ENCODE assay signal across 26 cellular contexts in genomic region chr10:15214237-15214636, GRCh38.
"Had no signal": no experiment of that assay in that cellular context is flagged by ENCODE, and none has a peak within 500 bp of the region (broad histone marks: within the 10 kb centered on the region; RNA-seq: fewer than 3 reads in every experiment).

No MANE protein-coding gene starts in this region.

- H3K36me3 ChIP-seq: ovary, right lobe of liver, thoracic aorta had no signal

- H3K4me3 ChIP-seq: ovary, psoas muscle, right lobe of liver, sigmoid colon, stomach, thoracic aorta, thyroid gland, tibial nerve, upper lobe of left lung, vagina had no signal

- ATAC-seq: natural killer cell; psoas muscle; right cardiac atrium; right lobe of liver; stimulated activated effector memory CD8-positive, alpha-beta T cell treated with anti-CD3 and anti-CD28 coated beads, Interleukin-12 subunit alpha, Interleukin-12 subunit beta, amount 100 ng/mL, for 72 hours; stimulated activated naive B cell treated with anti-CD40 and anti-IgM and Interleukin-4, amounts not matched to agents 10 μg/mL and 1 μg/mL and 100 μg/mL, for 72 hours had no signal

- DNase-seq: natural killer cell; occipital lobe; ovary; psoas muscle; right cardiac atrium; right lobe of liver; sigmoid colon; small intestine; stimulated activated CD4-positive, alpha-beta T cell treated with anti-CD3 and anti-CD28 coated beads, Interleukin-15, amount 100 ng/mL, for 24 hours; stimulated activated CD4-positive, alpha-beta T cell treated with anti-CD3 and anti-CD28 coated beads, Interleukin-2, amount 100 ng/mL, for 24 hours; stimulated activated CD4-positive, alpha-beta T cell treated with anti-CD3 and anti-CD28 coated beads, Interleukin-2, amount 100 ng/mL, for 48 hours; stimulated activated CD4-positive, alpha-beta T cell treated with anti-CD3 and anti-CD28 coated beads, Interleukin-4, amount 100 ng/mL, for 24 hours; stimulated activated naive B cell treated with anti-CD40 and anti-IgM and Interleukin-4, amounts not matched to agents 10 μg/mL and 1 μg/mL and 100 μg/mL, for 72 hours; stimulated activated naive CD4-positive, alpha-beta T cell treated with Interleukin-2 at 50 U/mL for 16 hours; stomach; thyroid gland; trophoblast cell had no signal

- H3K9me3 ChIP-seq: ovary, psoas muscle, right lobe of liver, sigmoid colon, stomach, thoracic aorta, thyroid gland, tibial nerve, upper lobe of left lung, vagina had no signal

- H3K27ac ChIP-seq: ovary, parathyroid adenoma, psoas muscle, right lobe of liver, sigmoid colon, stomach, thoracic aorta, thyroid gland, tibial nerve, upper lobe of left lung, vagina had no signal

- H3K27me3 ChIP-seq: ovary, right lobe of liver, sigmoid colon, stomach, thyroid gland, tibial nerve, upper lobe of left lung, vagina had no signal

- H3K79me2 ChIP-seq: parathyroid adenoma had no signal

- H3K4me3 Mint-ChIP-seq: natural killer cell; nephron; stimulated activated effector memory CD8-positive, alpha-beta T cell treated with anti-CD3 and anti-CD28 coated beads, Interleukin-12 subunit alpha, Interleukin-12 subunit beta, amount 100 ng/mL, for 72 hours; stimulated activated naive B cell treated with anti-CD40 and anti-IgM and Interleukin-4, amounts not matched to agents 10 μg/mL and 1 μg/mL and 100 μg/mL, for 72 hours; stimulated activated naive CD8-positive, alpha-beta T cell treated with anti-CD3 and anti-CD28 coated beads, Interleukin-15, Interleukin-2, amounts not matched to agents 100 ng/mL and 50 ng/mL, for 24 hours had no signal

- H3K9me3 Mint-ChIP-seq: natural killer cell; nephron; stimulated activated effector memory CD8-positive, alpha-beta T cell treated with anti-CD3 and anti-CD28 coated beads, Interleukin-12 subunit alpha, Interleukin-12 subunit beta, amount 100 ng/mL, for 72 hours; stimulated activated naive B cell treated with anti-CD40 and anti-IgM and Interleukin-4, amounts not matched to agents 10 μg/mL and 1 μg/mL and 100 μg/mL, for 72 hours; stimulated activated naive CD8-positive, alpha-beta T cell treated with anti-CD3 and anti-CD28 coated beads, Interleukin-15, Interleukin-2, amounts not matched to agents 100 ng/mL and 50 ng/mL, for 24 hours had no signal

- H3K36me3 Mint-ChIP-seq: natural killer cell; stimulated activated effector memory CD8-positive, alpha-beta T cell treated with anti-CD3 and anti-CD28 coated beads, Interleukin-12 subunit alpha, Interleukin-12 subunit beta, amount 100 ng/mL, for 72 hours; stimulated activated naive B cell treated with anti-CD40 and anti-IgM and Interleukin-4, amounts not matched to agents 10 μg/mL and 1 μg/mL and 100 μg/mL, for 72 hours had no signal

- H2AFZ ChIP-seq: parathyroid adenoma had no signal

- H3K27ac Mint-ChIP-seq: natural killer cell; nephron; progenitor cell of endocrine pancreas; stimulated activated effector memory CD8-positive, alpha-beta T cell treated with anti-CD3 and anti-CD28 coated beads, Interleukin-12 subunit alpha, Interleukin-12 subunit beta, amount 100 ng/mL, for 72 hours; stimulated activated naive B cell treated with anti-CD40 and anti-IgM and Interleukin-4, amounts not matched to agents 10 μg/mL and 1 μg/mL and 100 μg/mL, for 72 hours; stimulated activated naive CD8-positive, alpha-beta T cell treated with anti-CD3 and anti-CD28 coated beads, Interleukin-15, Interleukin-2, amounts not matched to agents 100 ng/mL and 50 ng/mL, for 24 hours had no signal

- H3K4me1 ChIP-seq: parathyroid adenoma, psoas muscle, right lobe of liver, thyroid gland, vagina had no signal

- H3K9ac ChIP-seq: parathyroid adenoma had no signal

- H3K27me3 Mint-ChIP-seq: progenitor cell of endocrine pancreas; stimulated activated naive CD8-positive, alpha-beta T cell treated with anti-CD3 and anti-CD28 coated beads, Interleukin-15, Interleukin-2, amounts not matched to agents 100 ng/mL and 50 ng/mL, for 24 hours had no signal
